1 cellular context compared by ENCODE assay signal in the genomic region with DNA sequence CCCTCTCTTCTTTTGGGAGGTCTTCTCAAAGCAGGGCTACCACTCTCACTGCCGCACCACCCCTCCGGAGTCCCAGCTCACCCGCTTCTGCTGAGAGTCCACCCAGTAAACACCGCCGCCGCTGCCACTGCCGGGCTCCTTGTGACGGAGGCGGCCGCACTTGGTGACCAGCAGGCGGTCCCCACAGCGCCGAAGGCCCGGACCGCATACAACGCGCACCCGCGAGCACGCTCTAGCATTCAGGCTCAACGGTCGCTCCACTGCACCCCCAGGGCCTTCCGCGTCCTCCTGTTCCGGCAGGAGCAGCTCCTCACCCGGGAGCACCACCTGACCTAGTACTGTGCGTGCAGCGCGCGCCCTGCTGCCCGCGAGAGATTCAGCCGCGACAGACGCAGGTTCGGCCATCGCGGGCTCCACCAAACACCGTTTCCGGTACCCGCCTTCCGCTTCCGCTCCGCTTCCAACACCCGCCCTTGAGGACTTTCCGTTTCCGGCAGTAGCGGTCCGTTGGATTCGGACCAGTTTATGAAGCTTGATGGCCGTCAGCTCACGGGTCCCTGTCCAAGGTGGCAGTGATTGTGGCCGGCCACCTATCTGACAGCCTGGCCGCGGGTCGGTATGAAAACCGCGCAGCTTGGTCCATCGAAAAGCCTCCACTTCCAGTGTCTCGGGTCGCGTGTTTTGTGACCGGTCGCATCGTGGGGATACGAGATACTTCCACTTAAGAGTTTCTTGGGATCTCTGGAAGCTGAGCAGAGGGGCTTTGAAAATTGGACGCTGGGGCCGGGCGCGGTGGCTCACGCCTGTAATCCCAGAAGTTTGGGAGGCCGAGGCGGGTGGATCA.
A peak's percentile ranks its signal among the peaks of the same experiment; 100 is the strongest.
TF ChIP-seq lines count a peak whose summit lies in the region.

A gene (minus strand): TSS at position 425 of the 844 bp plus-strand sequence. CDS start 20 bp downstream, at position 405.

TF ChIP-seq in GM12878, 131 proteins besides CTCF, POLR2A, EP300 and RAD21 (continued from another document):
- TF ChIP-seq IKZF2 (IDR thresholded peaks at IDR 0.05) (no peak; a peak in 1 of 4 replicates), BHLHE40 (IDR thresholded peaks at IDR 0.05; ENCODE audit: borderline replicate concordance in 1 of 2, low read depth in 2 of 2, low read length in 1 of 2) (peak; percentile 15 to 67; a peak in 2 of 4 replicates), TARDBP (IDR thresholded peaks at IDR 0.05; ENCODE audit: borderline replicate concordance) (0 out of 2 replicates have a peak, but pooled peaks have one; percentile 52), GABPA (IDR thresholded peaks at IDR 0.05; ENCODE audit: low read depth) (peak; percentile 98), SUPT20H (IDR thresholded peaks at IDR 0.05; ENCODE audit: borderline replicate concordance, control insufficient read depth, low read depth, low read length) (no peak), BRCA1 (IDR thresholded peaks at IDR 0.05; ENCODE audit: low read depth, low read length) (no peak), SMAD5 (IDR thresholded peaks at IDR 0.05; ENCODE audit: low read depth) (peak; percentile 87), SRF (IDR thresholded peaks at IDR 0.05; ENCODE audit: low read depth in 2 of 2, low read length in 2 of 2) (no peak), RB1 (IDR thresholded peaks at IDR 0.05; ENCODE audit: borderline replicate concordance) (peak; percentile 85; the same call in 1 of the 2 replicates), ZSCAN29 (IDR thresholded peaks at IDR 0.05) (no peak), JUNB (IDR thresholded peaks at IDR 0.05) (no peak), NBN (IDR thresholded peaks at IDR 0.05) (peak; percentile 72; the same call in 1 of the 2 replicates), NFXL1 (IDR thresholded peaks at IDR 0.05; ENCODE audit: borderline replicate concordance) (peak; percentile 81; the same call in 1 of the 2 replicates), MTA2 (IDR thresholded peaks at IDR 0.05; ENCODE audit: low read depth) (no peak), YY1 (IDR thresholded peaks at IDR 0.05; ENCODE audit: low read depth, low read length) (peak; percentile 95), CBFB (IDR thresholded peaks at IDR 0.05; ENCODE audit: low read depth) (peak; percentile 78), ZNF24 (IDR thresholded peaks at IDR 0.05) (no peak), MYC (IDR thresholded peaks at IDR 0.05; ENCODE audit: insufficient read depth, insufficient read length, insufficient replicate concordance, low read length, severe bottlenecking) (peak; percentile 81), GATAD2B (conservative IDR thresholded peaks at IDR 0.05; ENCODE audit: low read depth) (peak; percentile 59; the same call in 1 of the 2 replicates)
- TF ChIP-seq, protein P1, sequence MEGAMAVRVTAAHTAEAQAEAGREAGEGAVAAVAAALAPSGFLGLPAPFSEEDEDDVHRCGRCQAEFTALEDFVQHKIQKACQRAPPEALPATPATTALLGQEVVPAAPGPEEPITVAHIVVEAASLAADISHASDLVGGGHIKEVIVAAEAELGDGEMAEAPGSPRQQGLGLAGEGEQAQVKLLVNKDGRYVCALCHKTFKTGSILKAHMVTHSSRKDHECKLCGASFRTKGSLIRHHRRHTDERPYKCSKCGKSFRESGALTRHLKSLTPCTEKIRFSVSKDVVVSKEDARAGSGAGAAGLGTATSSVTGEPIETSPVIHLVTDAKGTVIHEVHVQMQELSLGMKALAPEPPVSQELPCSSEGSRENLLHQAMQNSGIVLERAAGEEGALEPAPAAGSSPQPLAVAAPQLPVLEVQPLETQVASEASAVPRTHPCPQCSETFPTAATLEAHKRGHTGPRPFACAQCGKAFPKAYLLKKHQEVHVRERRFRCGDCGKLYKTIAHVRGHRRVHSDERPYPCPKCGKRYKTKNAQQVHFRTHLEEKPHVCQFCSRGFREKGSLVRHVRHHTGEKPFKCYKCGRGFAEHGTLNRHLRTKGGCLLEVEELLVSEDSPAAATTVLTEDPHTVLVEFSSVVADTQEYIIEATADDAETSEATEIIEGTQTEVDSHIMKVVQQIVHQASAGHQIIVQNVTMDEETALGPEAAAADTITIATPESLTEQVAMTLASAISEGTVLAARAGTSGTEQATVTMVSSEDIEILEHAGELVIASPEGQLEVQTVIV (IDR thresholded peaks at IDR 0.05; ENCODE audit: borderline replicate concordance, partially characterized antibody) = peak; percentile 70
- TF ChIP-seq, protein P2, sequence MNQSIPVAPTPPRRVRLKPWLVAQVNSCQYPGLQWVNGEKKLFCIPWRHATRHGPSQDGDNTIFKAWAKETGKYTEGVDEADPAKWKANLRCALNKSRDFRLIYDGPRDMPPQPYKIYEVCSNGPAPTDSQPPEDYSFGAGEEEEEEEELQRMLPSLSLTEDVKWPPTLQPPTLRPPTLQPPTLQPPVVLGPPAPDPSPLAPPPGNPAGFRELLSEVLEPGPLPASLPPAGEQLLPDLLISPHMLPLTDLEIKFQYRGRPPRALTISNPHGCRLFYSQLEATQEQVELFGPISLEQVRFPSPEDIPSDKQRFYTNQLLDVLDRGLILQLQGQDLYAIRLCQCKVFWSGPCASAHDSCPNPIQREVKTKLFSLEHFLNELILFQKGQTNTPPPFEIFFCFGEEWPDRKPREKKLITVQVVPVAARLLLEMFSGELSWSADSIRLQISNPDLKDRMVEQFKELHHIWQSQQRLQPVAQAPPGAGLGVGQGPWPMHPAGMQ (IDR thresholded peaks at IDR 0.05; ENCODE audit: borderline replicate concordance) = no peak
- TF ChIP-seq, protein P3, sequence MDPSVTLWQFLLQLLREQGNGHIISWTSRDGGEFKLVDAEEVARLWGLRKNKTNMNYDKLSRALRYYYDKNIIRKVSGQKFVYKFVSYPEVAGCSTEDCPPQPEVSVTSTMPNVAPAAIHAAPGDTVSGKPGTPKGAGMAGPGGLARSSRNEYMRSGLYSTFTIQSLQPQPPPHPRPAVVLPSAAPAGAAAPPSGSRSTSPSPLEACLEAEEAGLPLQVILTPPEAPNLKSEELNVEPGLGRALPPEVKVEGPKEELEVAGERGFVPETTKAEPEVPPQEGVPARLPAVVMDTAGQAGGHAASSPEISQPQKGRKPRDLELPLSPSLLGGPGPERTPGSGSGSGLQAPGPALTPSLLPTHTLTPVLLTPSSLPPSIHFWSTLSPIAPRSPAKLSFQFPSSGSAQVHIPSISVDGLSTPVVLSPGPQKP (IDR thresholded peaks at IDR 0.05; ENCODE audit: low read depth, low read length) = peak; percentile 80
- TF ChIP-seq, protein P4, sequence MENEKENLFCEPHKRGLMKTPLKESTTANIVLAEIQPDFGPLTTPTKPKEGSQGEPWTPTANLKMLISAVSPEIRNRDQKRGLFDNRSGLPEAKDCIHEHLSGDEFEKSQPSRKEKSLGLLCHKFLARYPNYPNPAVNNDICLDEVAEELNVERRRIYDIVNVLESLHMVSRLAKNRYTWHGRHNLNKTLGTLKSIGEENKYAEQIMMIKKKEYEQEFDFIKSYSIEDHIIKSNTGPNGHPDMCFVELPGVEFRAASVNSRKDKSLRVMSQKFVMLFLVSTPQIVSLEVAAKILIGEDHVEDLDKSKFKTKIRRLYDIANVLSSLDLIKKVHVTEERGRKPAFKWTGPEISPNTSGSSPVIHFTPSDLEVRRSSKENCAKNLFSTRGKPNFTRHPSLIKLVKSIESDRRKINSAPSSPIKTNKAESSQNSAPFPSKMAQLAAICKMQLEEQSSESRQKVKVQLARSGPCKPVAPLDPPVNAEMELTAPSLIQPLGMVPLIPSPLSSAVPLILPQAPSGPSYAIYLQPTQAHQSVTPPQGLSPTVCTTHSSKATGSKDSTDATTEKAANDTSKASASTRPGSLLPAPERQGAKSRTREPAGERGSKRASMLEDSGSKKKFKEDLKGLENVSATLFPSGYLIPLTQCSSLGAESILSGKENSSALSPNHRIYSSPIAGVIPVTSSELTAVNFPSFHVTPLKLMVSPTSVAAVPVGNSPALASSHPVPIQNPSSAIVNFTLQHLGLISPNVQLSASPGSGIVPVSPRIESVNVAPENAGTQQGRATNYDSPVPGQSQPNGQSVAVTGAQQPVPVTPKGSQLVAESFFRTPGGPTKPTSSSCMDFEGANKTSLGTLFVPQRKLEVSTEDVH (IDR thresholded peaks at IDR 0.05; ENCODE audit: low read depth, partially characterized antibody) = peak; percentile 85
TF ChIP-seq in GM12878: peak in this region for 60.
